Comparison of ENCODE assay signal across 37 cellular contexts in genomic region chr11:1278766-1279673, GRCh38. TPM values are rescaled to one million over a fixed set of nuclear protein-coding genes. Genes with fewer than 3 reads are reported as not detected.
"Had no signal": no experiment of that assay in that cellular context is flagged by ENCODE, and none has a peak within 500 bp of the region (broad histone marks: within the 10 kb centered on the region; RNA-seq: fewer than 3 reads in every experiment).

No MANE protein-coding gene starts in this region.

- H3K27me3 Mint-ChIP-seq: activated CD4-positive, alpha-beta memory T cell treated with anti-CD3 and anti-CD28 coated beads for 36 hours; activated CD4-positive, alpha-beta T cell treated with anti-CD3 and anti-CD28 coated beads, Interleukin-2, amount 10 ng/mL, durations not matched to agents 24 days and 14 days; activated T-cell treated with anti-CD3 and anti-CD28 coated beads, Interleukin-2, amount 50 U/mL, for 24 hours; activated T-helper 17 cell treated with anti-CD3 and anti-CD28 coated beads, Interleukin-2, amount 50 U/mL, for 72 hours; central memory CD8-positive, alpha-beta T cell; dendritic cell treated with granulocyte-macrophage colony-stimulating factor and Interleukin-4, amounts not matched to agents 40 ng/mL and 50 ng/mL, for 4 days; naive thymus-derived CD8-positive, alpha-beta T cell; stimulated activated memory B cell treated with anti-CD40 and anti-IgM and Interleukin-4, amounts not matched to agents 10 μg/mL and 1 μg/mL and 100 μg/mL, for 72 hours had no signal

- DNase-seq: activated CD4-positive, alpha-beta memory T cell treated with anti-CD3 and anti-CD28 coated beads for 36 hours; activated CD4-positive, alpha-beta T cell treated with anti-CD3 and anti-CD28 coated beads, Interleukin-2, amount 10 ng/mL, durations not matched to agents 24 days and 14 days; activated CD8-positive, alpha-beta memory T cell treated with anti-CD3 and anti-CD28 coated beads, Interleukin-2, amount 50 U/mL, for 48 hours; activated gamma-delta T cell treated with Interleukin-2 at 50 U/mL for 16 hours; activated naive CD4-positive, alpha-beta T cell treated with anti-CD3 and anti-CD28 coated beads, Interleukin-2, amount 50 U/mL, for 16 hours; activated T-cell treated with anti-CD3 and anti-CD28 coated beads, Interleukin-2, amount 50 U/mL, for 24 hours; amygdala; effector CD4-positive, alpha-beta T cell; head of caudate nucleus; hippocampal formation; lower lobe of right lung; mesenchymal stem cell; naive thymus-derived CD8-positive, alpha-beta T cell; sigmoid colon; small intestine; stimulated activated CD4-positive, alpha-beta T cell treated with anti-CD3 and anti-CD28 coated beads, Interleukin-1b, Interleukin-23, amount 100 ng/mL, for 48 hours; stimulated activated CD4-positive, alpha-beta T cell treated with anti-CD3 and anti-CD28 coated beads, Interleukin-4, amount 100 ng/mL, for 4 hours; stimulated activated CD8-positive, alpha-beta memory T cell treated with anti-CD3 and anti-CD28 coated beads, Interleukin-4, amount 100 ng/mL, for 48 hours; T-helper 9 cell; tibial artery; upper lobe of right lung had no signal

- H3K4me1 ChIP-seq: breast epithelium, sigmoid colon, tibial artery had no signal

- H3K4me3 Mint-ChIP-seq: activated CD4-positive, alpha-beta memory T cell treated with anti-CD3 and anti-CD28 coated beads for 36 hours; activated CD4-positive, alpha-beta T cell treated with anti-CD3 and anti-CD28 coated beads, Interleukin-2, amount 10 ng/mL, durations not matched to agents 24 days and 14 days; activated T-cell treated with anti-CD3 and anti-CD28 coated beads, Interleukin-2, amount 50 U/mL, for 24 hours; activated T-helper 17 cell treated with anti-CD3 and anti-CD28 coated beads, Interleukin-2, amount 50 U/mL, for 72 hours; central memory CD8-positive, alpha-beta T cell; dendritic cell treated with granulocyte-macrophage colony-stimulating factor and Interleukin-4, amounts not matched to agents 40 ng/mL and 50 ng/mL, for 4 days; naive thymus-derived CD8-positive, alpha-beta T cell; neural crest cell; stimulated activated memory B cell treated with anti-CD40 and anti-IgM and Interleukin-4, amounts not matched to agents 10 μg/mL and 1 μg/mL and 100 μg/mL, for 72 hours had no signal

- ATAC-seq: activated CD4-positive, CD25-positive, alpha-beta regulatory T cell treated with anti-CD3 and anti-CD28 coated beads, Interleukin-2, amount 50 U/mL, for 24 hours; activated T-helper 17 cell treated with anti-CD3 and anti-CD28 coated beads, Interleukin-2, amount 50 U/mL, for 72 hours; gastroesophageal sphincter; lower lobe of right lung; naive thymus-derived CD8-positive, alpha-beta T cell; stimulated activated memory B cell treated with anti-CD40 and anti-IgM and Interleukin-4, amounts not matched to agents 10 μg/mL and 1 μg/mL and 100 μg/mL, for 72 hours; upper lobe of right lung had no signal

- H3K4me3 ChIP-seq: breast epithelium, gastroesophageal sphincter, lower lobe of right lung, sigmoid colon, suprapubic skin, tibial artery, upper lobe of right lung had no signal

- H3K9me3 Mint-ChIP-seq: activated CD4-positive, alpha-beta memory T cell treated with anti-CD3 and anti-CD28 coated beads for 36 hours; activated CD4-positive, alpha-beta T cell treated with anti-CD3 and anti-CD28 coated beads, Interleukin-2, amount 10 ng/mL, durations not matched to agents 24 days and 14 days; activated T-cell treated with anti-CD3 and anti-CD28 coated beads, Interleukin-2, amount 50 U/mL, for 24 hours; activated T-helper 17 cell treated with anti-CD3 and anti-CD28 coated beads, Interleukin-2, amount 50 U/mL, for 72 hours; central memory CD8-positive, alpha-beta T cell; dendritic cell treated with granulocyte-macrophage colony-stimulating factor and Interleukin-4, amounts not matched to agents 40 ng/mL and 50 ng/mL, for 4 days; naive thymus-derived CD8-positive, alpha-beta T cell; neural crest cell; stimulated activated memory B cell treated with anti-CD40 and anti-IgM and Interleukin-4, amounts not matched to agents 10 μg/mL and 1 μg/mL and 100 μg/mL, for 72 hours had no signal

- H3K9me3 ChIP-seq: breast epithelium, gastroesophageal sphincter, lower lobe of right lung, sigmoid colon, suprapubic skin, tibial artery, upper lobe of right lung had no signal

- H3K27ac ChIP-seq: breast epithelium, gastroesophageal sphincter, lower lobe of right lung, sigmoid colon, suprapubic skin, tibial artery, upper lobe of right lung, VCaP had no signal

- H3K27ac Mint-ChIP-seq: activated CD4-positive, alpha-beta memory T cell treated with anti-CD3 and anti-CD28 coated beads for 36 hours; activated CD4-positive, alpha-beta T cell treated with anti-CD3 and anti-CD28 coated beads, Interleukin-2, amount 10 ng/mL, durations not matched to agents 24 days and 14 days; activated T-cell treated with anti-CD3 and anti-CD28 coated beads, Interleukin-2, amount 50 U/mL, for 24 hours; activated T-helper 17 cell treated with anti-CD3 and anti-CD28 coated beads, Interleukin-2, amount 50 U/mL, for 72 hours; dendritic cell treated with granulocyte-macrophage colony-stimulating factor and Interleukin-4, amounts not matched to agents 40 ng/mL and 50 ng/mL, for 4 days; stimulated activated memory B cell treated with anti-CD40 and anti-IgM and Interleukin-4, amounts not matched to agents 10 μg/mL and 1 μg/mL and 100 μg/mL, for 72 hours had no signal

- H3K4me1 Mint-ChIP-seq: activated CD4-positive, alpha-beta T cell treated with anti-CD3 and anti-CD28 coated beads, Interleukin-2, amount 10 ng/mL, durations not matched to agents 24 days and 14 days; activated T-helper 17 cell treated with anti-CD3 and anti-CD28 coated beads, Interleukin-2, amount 50 U/mL, for 72 hours; stimulated activated memory B cell treated with anti-CD40 and anti-IgM and Interleukin-4, amounts not matched to agents 10 μg/mL and 1 μg/mL and 100 μg/mL, for 72 hours had no signal

- H3K36me3 ChIP-seq: breast epithelium had no signal

- H3K27me3 ChIP-seq: breast epithelium, gastroesophageal sphincter, sigmoid colon, suprapubic skin, tibial artery, upper lobe of right lung had no signal

RNA-seq across cellular contexts. Expression of gene MUC5B, which starts 56.2 kb away (rescaled TPM):
- total RNA-seq: activated CD4-positive, alpha-beta memory T cell treated with anti-CD3 and anti-CD28 coated beads for 36 hours; activated CD4-positive, alpha-beta T cell treated with anti-CD3 and anti-CD28 coated beads, Interleukin-2, amount 10 ng/mL, durations not matched to agents 24 days and 14 days; activated CD8-positive, alpha-beta memory T cell treated with anti-CD3 and anti-CD28 coated beads for 36 hours; activated T-helper 17 cell treated with anti-CD3 and anti-CD28 coated beads, Interleukin-2, amount 50 U/mL, for 72 hours; fibroblast of lung; fibroblast of villous mesenchyme; naive thymus-derived CD8-positive, alpha-beta T cell; renal cortical epithelial cell; T-helper 1 cell treated with Interleukin-12 subunit alpha and Interleukin-12 subunit beta and Interleukin-4 antibody, amounts not matched to agents 30 ng/mL and 1 ng/mL, for 36 hours had no signal
- polyA plus RNA-seq: fibroblast of lung; keratinocyte; naive thymus-derived CD8-positive, alpha-beta T cell had no signal
